1 cellular context compared by ENCODE assay signal in the genomic region with DNA sequence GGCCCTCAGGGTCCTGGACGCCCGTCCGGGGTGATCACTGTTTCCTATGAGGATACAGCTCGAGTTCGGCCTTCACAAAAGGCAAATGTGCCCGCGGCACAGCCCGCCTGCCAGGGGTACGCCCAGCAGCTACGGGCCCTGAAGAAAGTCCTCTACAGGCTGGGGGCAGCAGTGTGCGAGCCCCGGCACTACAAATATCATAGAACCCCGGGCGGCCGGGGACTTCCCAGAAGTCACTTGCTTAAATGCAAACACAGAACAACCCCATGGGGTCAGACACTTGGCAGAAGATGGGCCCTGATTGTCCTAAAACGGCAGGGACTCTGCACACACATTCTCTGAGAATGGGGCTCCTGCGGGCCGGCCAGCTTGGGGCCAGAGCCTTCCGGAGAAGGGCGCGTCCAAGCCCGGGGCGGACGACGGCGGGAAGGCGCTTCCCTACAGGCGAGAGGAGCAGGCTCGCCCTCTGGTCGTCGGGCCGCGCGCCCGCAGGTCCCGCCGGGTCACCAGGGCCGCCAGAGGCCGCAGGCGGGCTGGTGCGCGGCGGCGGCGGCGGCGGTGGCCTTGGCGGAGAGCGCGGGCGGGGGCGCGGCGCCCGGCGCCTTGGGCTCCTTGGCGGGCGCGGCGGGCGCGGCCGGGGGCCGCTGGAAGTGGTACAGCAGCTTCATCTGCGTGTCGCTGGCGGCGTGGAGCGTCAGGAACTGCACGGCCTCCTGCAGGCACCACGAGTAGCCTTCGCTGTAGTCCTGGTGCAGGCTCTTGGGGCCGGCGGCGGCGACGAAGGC.
TF ChIP-seq lines count a peak whose summit lies in the region.

No MANE protein-coding gene starts in this region.

TF ChIP-seq in HepG2, 621 proteins besides CTCF, POLR2A, EP300 and RAD21 (continued from another document and continues in another):
- TF ChIP-seq SAP130 (CRISPR knock-in tag; IDR thresholded peaks at IDR 0.05; ENCODE audit: low read depth) (peak; percentile 36; the same call in 1 of the 2 replicates), SP140L (CRISPR knock-in tag; IDR thresholded peaks at IDR 0.05; ENCODE audit: borderline replicate concordance) (no peak), KDM6A (CRISPR knock-in tag; IDR thresholded peaks at IDR 0.05; ENCODE audit: low read depth) (no peak), ZNF501 (CRISPR knock-in tag; IDR thresholded peaks at IDR 0.05) (peak; percentile 52; the same call in 1 of the 2 replicates), ZNF776 (CRISPR knock-in tag; IDR thresholded peaks at IDR 0.05) (no peak), YEATS4 (CRISPR knock-in tag; IDR thresholded peaks at IDR 0.05; ENCODE audit: borderline replicate concordance) (0 out of 2 replicates have a peak, but pooled peaks have one; percentile 12), MED8 (CRISPR knock-in tag; IDR thresholded peaks at IDR 0.05; ENCODE audit: insufficient replicate concordance) (no peak), GATA4 (IDR thresholded peaks at IDR 0.05; ENCODE audit: borderline replicate concordance, low read depth) (no peak), KAT8 (CRISPR knock-in tag; IDR thresholded peaks at IDR 0.05) (peak; percentile 41; the same call in 1 of the 2 replicates), ZNF75D (CRISPR knock-in tag; IDR thresholded peaks at IDR 0.05; ENCODE audit: borderline replicate concordance) (no peak), NFIC (IDR thresholded peaks at IDR 0.05; ENCODE audit: low read length) (no peak), RBM39 (IDR thresholded peaks at IDR 0.05; ENCODE audit: low read depth, low read length, poor library complexity, severe bottlenecking) (peak; percentile 41), DNMT1 (CRISPR knock-in tag; IDR thresholded peaks at IDR 0.05) (no peak), NR2F6 (IDR thresholded peaks at IDR 0.05) (no peak), NR2F6 (CRISPR knock-in tag; IDR thresholded peaks at IDR 0.05) (peak; percentile 21; the same call in 1 of the 2 replicates), ZNF180 (CRISPR knock-in tag; IDR thresholded peaks at IDR 0.05; ENCODE audit: borderline replicate concordance, low read depth) (no peak), TOPORS (CRISPR knock-in tag; IDR thresholded peaks at IDR 0.05) (no peak), ZNF674 (CRISPR knock-in tag; IDR thresholded peaks at IDR 0.05; ENCODE audit: low read depth) (no peak), DMAP1 (CRISPR knock-in tag; IDR thresholded peaks at IDR 0.05) (no peak; the same call in 1 of the 2 replicates), HNF4G (IDR thresholded peaks at IDR 0.05; ENCODE audit: borderline replicate concordance, low read depth, low read length) (no peak), HNF4G (CRISPR knock-in tag; IDR thresholded peaks at IDR 0.05; ENCODE audit: borderline replicate concordance, low read depth) (no peak), TRIM24 (CRISPR knock-in tag; IDR thresholded peaks at IDR 0.05) (no peak), ZNF782 (CRISPR knock-in tag; IDR thresholded peaks at IDR 0.05; ENCODE audit: borderline replicate concordance) (peak; percentile 26; the same call in 1 of the 2 replicates), CBX2 (IDR thresholded peaks at IDR 0.05; ENCODE audit: low read depth, low read length) (no peak), CBX2 (CRISPR knock-in tag; IDR thresholded peaks at IDR 0.05; ENCODE audit: low read depth) (no peak), CBFB (CRISPR knock-in tag; IDR thresholded peaks at IDR 0.05) (no peak), HNRNPL (IDR thresholded peaks at IDR 0.05; ENCODE audit: low read depth, low read length) (0 out of 2 replicates have a peak, but pooled peaks have one; percentile 24), ZSCAN9 (CRISPR knock-in tag; IDR thresholded peaks at IDR 0.05; ENCODE audit: borderline replicate concordance) (no peak), ZFP90 (CRISPR knock-in tag; IDR thresholded peaks at IDR 0.05; ENCODE audit: borderline replicate concordance) (no peak), NFYC (CRISPR knock-in tag; IDR thresholded peaks at IDR 0.05) (no peak), ZNF616 (CRISPR knock-in tag; IDR thresholded peaks at IDR 0.05; ENCODE audit: low read depth) (no peak), SALL2 (CRISPR knock-in tag; IDR thresholded peaks at IDR 0.05) (no peak), ZNF263 (CRISPR knock-in tag; IDR thresholded peaks at IDR 0.05) (no peak), ZNF543 (CRISPR knock-in tag; IDR thresholded peaks at IDR 0.05) (no peak), NCOA5 (CRISPR knock-in tag; IDR thresholded peaks at IDR 0.05) (no peak)
- TF ChIP-seq, protein P1, sequence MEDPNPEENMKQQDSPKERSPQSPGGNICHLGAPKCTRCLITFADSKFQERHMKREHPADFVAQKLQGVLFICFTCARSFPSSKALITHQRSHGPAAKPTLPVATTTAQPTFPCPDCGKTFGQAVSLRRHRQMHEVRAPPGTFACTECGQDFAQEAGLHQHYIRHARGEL (CRISPR knock-in tag; IDR thresholded peaks at IDR 0.05), result no peak
- TF ChIP-seq, protein P2, sequence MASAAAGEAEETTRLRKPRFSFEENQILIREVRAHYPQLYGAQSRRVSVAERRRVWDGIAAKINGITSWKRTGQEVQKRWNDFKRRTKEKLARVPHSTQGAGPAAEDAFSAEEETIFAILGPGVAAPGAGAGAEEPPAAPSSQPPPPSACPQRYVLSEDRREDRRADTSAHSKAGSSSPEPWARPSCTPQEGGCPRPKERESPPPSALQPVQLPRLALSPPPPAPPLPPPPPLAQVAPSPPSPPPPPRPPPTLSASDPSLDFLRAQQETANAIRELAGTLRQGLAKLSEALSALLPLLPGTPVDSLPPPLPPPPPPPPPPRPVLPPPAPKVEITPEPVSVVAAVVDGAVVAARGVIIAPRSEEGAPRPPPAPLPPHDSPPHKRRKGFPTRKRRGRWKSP (CRISPR knock-in tag; IDR thresholded peaks at IDR 0.05), result peak; percentile 41; the same call in 1 of the 2 replicates
- TF ChIP-seq, protein P3, sequence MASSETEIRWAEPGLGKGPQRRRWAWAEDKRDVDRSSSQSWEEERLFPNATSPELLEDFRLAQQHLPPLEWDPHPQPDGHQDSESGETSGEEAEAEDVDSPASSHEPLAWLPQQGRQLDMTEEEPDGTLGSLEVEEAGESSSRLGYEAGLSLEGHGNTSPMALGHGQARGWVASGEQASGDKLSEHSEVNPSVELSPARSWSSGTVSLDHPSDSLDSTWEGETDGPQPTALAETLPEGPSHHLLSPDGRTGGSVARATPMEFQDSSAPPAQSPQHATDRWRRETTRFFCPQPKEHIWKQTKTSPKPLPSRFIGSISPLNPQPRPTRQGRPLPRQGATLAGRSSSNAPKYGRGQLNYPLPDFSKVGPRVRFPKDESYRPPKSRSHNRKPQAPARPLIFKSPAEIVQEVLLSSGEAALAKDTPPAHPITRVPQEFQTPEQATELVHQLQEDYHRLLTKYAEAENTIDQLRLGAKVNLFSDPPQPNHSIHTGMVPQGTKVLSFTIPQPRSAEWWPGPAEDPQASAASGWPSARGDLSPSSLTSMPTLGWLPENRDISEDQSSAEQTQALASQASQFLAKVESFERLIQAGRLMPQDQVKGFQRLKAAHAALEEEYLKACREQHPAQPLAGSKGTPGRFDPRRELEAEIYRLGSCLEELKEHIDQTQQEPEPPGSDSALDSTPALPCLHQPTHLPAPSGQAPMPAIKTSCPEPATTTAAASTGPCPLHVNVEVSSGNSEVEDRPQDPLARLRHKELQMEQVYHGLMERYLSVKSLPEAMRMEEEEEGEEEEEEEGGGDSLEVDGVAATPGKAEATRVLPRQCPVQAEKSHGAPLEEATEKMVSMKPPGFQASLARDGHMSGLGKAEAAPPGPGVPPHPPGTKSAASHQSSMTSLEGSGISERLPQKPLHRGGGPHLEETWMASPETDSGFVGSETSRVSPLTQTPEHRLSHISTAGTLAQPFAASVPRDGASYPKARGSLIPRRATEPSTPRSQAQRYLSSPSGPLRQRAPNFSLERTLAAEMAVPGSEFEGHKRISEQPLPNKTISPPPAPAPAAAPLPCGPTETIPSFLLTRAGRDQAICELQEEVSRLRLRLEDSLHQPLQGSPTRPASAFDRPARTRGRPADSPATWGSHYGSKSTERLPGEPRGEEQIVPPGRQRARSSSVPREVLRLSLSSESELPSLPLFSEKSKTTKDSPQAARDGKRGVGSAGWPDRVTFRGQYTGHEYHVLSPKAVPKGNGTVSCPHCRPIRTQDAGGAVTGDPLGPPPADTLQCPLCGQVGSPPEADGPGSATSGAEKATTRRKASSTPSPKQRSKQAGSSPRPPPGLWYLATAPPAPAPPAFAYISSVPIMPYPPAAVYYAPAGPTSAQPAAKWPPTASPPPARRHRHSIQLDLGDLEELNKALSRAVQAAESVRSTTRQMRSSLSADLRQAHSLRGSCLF (CRISPR knock-in tag; IDR thresholded peaks at IDR 0.05; ENCODE audit: borderline replicate concordance), result no peak
- TF ChIP-seq, protein P4, sequence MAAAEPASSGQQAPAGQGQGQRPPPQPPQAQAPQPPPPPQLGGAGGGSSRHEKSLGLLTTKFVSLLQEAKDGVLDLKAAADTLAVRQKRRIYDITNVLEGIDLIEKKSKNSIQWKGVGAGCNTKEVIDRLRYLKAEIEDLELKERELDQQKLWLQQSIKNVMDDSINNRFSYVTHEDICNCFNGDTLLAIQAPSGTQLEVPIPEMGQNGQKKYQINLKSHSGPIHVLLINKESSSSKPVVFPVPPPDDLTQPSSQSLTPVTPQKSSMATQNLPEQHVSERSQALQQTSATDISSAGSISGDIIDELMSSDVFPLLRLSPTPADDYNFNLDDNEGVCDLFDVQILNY (CRISPR knock-in tag; conservative IDR thresholded peaks at IDR 0.05), result no peak
- TF ChIP-seq, protein P5, sequence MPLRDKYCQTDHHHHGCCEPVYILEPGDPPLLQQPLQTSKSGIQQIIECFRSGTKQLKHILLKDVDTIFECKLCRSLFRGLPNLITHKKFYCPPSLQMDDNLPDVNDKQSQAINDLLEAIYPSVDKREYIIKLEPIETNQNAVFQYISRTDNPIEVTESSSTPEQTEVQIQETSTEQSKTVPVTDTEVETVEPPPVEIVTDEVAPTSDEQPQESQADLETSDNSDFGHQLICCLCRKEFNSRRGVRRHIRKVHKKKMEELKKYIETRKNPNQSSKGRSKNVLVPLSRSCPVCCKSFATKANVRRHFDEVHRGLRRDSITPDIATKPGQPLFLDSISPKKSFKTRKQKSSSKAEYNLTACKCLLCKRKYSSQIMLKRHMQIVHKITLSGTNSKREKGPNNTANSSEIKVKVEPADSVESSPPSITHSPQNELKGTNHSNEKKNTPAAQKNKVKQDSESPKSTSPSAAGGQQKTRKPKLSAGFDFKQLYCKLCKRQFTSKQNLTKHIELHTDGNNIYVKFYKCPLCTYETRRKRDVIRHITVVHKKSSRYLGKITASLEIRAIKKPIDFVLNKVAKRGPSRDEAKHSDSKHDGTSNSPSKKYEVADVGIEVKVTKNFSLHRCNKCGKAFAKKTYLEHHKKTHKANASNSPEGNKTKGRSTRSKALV (CRISPR knock-in tag; IDR thresholded peaks at IDR 0.05), result peak; percentile 61; the same call in 1 of the 2 replicates
- TF ChIP-seq, protein P6, sequence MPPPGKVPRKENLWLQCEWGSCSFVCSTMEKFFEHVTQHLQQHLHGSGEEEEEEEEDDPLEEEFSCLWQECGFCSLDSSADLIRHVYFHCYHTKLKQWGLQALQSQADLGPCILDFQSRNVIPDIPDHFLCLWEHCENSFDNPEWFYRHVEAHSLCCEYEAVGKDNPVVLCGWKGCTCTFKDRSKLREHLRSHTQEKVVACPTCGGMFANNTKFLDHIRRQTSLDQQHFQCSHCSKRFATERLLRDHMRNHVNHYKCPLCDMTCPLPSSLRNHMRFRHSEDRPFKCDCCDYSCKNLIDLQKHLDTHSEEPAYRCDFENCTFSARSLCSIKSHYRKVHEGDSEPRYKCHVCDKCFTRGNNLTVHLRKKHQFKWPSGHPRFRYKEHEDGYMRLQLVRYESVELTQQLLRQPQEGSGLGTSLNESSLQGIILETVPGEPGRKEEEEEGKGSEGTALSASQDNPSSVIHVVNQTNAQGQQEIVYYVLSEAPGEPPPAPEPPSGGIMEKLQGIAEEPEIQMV (CRISPR knock-in tag; IDR thresholded peaks at IDR 0.05; ENCODE audit: low read depth), result 0 out of 2 replicates have a peak, but pooled peaks have one; percentile 35
- TF ChIP-seq, protein P7, sequence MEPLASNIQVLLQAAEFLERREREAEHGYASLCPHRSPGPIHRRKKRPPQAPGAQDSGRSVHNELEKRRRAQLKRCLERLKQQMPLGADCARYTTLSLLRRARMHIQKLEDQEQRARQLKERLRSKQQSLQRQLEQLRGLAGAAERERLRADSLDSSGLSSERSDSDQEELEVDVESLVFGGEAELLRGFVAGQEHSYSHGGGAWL (CRISPR knock-in tag; IDR thresholded peaks at IDR 0.05), result no peak
- TF ChIP-seq, protein P8, sequence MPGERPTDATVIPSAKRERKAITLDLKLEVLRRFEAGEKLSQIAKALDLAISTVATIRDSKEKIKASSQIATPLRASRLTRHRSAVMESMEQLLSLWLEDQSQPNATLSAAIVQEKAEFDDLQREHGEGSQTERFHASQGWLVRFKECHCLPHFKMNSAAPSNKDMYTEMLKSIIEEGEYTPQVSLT (CRISPR knock-in tag; IDR thresholded peaks at IDR 0.05; ENCODE audit: borderline replicate concordance, low read depth), result no peak
- TF ChIP-seq, protein P9, sequence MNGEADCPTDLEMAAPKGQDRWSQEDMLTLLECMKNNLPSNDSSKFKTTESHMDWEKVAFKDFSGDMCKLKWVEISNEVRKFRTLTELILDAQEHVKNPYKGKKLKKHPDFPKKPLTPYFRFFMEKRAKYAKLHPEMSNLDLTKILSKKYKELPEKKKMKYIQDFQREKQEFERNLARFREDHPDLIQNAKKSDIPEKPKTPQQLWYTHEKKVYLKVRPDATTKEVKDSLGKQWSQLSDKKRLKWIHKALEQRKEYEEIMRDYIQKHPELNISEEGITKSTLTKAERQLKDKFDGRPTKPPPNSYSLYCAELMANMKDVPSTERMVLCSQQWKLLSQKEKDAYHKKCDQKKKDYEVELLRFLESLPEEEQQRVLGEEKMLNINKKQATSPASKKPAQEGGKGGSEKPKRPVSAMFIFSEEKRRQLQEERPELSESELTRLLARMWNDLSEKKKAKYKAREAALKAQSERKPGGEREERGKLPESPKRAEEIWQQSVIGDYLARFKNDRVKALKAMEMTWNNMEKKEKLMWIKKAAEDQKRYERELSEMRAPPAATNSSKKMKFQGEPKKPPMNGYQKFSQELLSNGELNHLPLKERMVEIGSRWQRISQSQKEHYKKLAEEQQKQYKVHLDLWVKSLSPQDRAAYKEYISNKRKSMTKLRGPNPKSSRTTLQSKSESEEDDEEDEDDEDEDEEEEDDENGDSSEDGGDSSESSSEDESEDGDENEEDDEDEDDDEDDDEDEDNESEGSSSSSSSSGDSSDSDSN (CRISPR knock-in tag; IDR thresholded peaks at IDR 0.05), result peak; percentile 75; the same call in 1 of the 2 replicates
- TF ChIP-seq, protein P10, sequence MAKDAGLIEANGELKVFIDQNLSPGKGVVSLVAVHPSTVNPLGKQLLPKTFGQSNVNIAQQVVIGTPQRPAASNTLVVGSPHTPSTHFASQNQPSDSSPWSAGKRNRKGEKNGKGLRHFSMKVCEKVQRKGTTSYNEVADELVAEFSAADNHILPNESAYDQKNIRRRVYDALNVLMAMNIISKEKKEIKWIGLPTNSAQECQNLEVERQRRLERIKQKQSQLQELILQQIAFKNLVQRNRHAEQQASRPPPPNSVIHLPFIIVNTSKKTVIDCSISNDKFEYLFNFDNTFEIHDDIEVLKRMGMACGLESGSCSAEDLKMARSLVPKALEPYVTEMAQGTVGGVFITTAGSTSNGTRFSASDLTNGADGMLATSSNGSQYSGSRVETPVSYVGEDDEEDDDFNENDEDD (CRISPR knock-in tag; IDR thresholded peaks at IDR 0.05; ENCODE audit: borderline replicate concordance), result peak; percentile 48; the same call in 1 of the 2 replicates
